ENCODE assay signal across 13 cellular contexts in genomic region chr20:61803903-61804804, GRCh38.
A peak's percentile ranks its signal among the peaks of the same experiment; 100 is the strongest.
DNase-seq lines count a peak whose midpoint lies in the region; ATAC-seq and TF ChIP-seq lines count a peak whose summit lies in the region.
"Had no signal": no experiment of that assay in that cellular context is flagged by ENCODE, and none has a peak within 500 bp of the region (broad histone marks: within the 10 kb centered on the region; RNA-seq: fewer than 3 reads in every experiment).

No MANE protein-coding gene starts in this region.

- H3K27me3 ChIP-seq in parathyroid adenoma (ENCODE audit: control insufficient read depth, insufficient read depth, low read length), result no peaks in the 10 kb centered on the region
- H3K27me3 ChIP-seq: Peyer's patch had no signal

- H3K27ac ChIP-seq in parathyroid adenoma, result no peak overlapping the region
- H3K27ac ChIP-seq: Peyer's patch had no signal

- no peaks in the 10 kb centered on the region for H3K79me2 ChIP-seq in parathyroid adenoma

- no peak for TF ChIP-seq CTCF in AG10803 (conservative IDR thresholded peaks at IDR 0.05; ENCODE audit: low read length)
- TF ChIP-seq CTCF in epithelial cell of esophagus (IDR thresholded peaks at IDR 0.05; ENCODE audit: insufficient read depth, low read depth, low read length, missing control alignments), result no peak
- TF ChIP-seq CTCF in parathyroid adenoma (IDR thresholded peaks at IDR 0.05), result no peak

- H3K9ac ChIP-seq in parathyroid adenoma, result no peak overlapping the region

- peak; percentile 48 for DNase-seq in AG10803 (ENCODE audit: low read depth)
- DNase-seq in epithelial cell of esophagus (ENCODE audit: low read depth), result no peak
- DNase-seq in putamen (ENCODE audit: low spot score), result no peak
- DNase-seq in MV-4-11 (lab: John Stamatoyannopoulos, UW), result no peak
- no peak for DNase-seq in HUDEP-2 (lab: John Stamatoyannopoulos, UW; ENCODE audit: unreplicated experiment in 76 of 76)
- no peak for DNase-seq in mesenteric fat pad (ENCODE audit: low spot score)
- DNase-seq: activated B cell treated with CpG ODN at 0.5 μM for 24 hours; activated effector memory CD4-positive, alpha-beta T cell treated with anti-CD3 and anti-CD28 coated beads, Interleukin-2, amount 50 U/mL, for 16 hours; KBM-7; NCI-H2171 had no signal

- no peaks in the 10 kb centered on the region for H3K36me3 ChIP-seq in parathyroid adenoma (ENCODE audit: control insufficient read depth, insufficient read depth, low read length)
- H3K36me3 ChIP-seq: Peyer's patch had no signal

- H3K4me3 ChIP-seq in AG10803 (ENCODE audit: low read length) (peak overlapping the region; percentile 26), epithelial cell of esophagus (ENCODE audit: low read length) (peak overlapping the region; percentile 10), parathyroid adenoma (ENCODE audit: low read depth, low read length) (peak overlapping the region; percentile 9)

- H3K9me3 ChIP-seq in parathyroid adenoma (ENCODE audit: control insufficient read depth, low read length), result no peaks in the 10 kb centered on the region
- H3K9me3 ChIP-seq: Peyer's patch had no signal

- ATAC-seq in GM18519 (IDR thresholded peaks at IDR 0.05; ENCODE audit: low FRiP score, unreplicated experiment), result peak; percentile 53

- no peaks in the 10 kb centered on the region for H3K4me1 ChIP-seq in parathyroid adenoma

- no peak overlapping the region for H2AFZ ChIP-seq in parathyroid adenoma

- H3K4me2 ChIP-seq in parathyroid adenoma (ENCODE audit: low read length), result peak overlapping the region; percentile 86
